Comparison of ENCODE assay signal across 12 cellular contexts in the genomic region with DNA sequence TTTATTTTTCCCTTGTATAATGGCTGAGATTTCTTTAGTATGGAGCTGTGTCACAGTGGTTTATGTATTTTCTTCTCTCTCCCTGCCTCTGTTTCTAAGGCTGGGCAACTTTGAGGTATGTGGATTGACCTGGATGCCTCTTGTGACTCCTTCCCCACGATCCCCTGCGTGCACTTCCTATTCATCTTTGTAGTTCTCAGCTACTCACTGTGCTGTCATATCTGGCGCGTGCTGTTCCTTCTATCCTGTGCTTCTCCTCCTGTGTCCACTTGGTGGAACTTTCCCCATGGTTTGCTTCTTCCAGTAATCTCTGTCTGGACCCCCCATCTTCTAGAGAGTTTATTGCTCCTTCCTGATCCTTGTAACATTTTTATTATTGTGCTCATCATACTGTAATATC.
DNase-seq lines count a peak whose midpoint lies in the region; ATAC-seq, FAIRE-seq and TF ChIP-seq lines count a peak whose summit lies in the region.
"Had no signal": no experiment of that assay in that cellular context is flagged by ENCODE, and none has a peak within 500 bp of the region (broad histone marks: within the 10 kb centered on the region; RNA-seq: fewer than 3 reads in every experiment).

No MANE protein-coding gene starts in this region.

- no peak overlapping the region for H2AFZ ChIP-seq in HepG2 (ENCODE audit: low read length)

- ATAC-seq in HepG2 (no peak), heart right ventricle (peak; percentile 32 to 73 (median 52)), upper lobe of right lung (peak; percentile 19)
- ATAC-seq: natural killer cell had no signal

- no peak for FAIRE-seq in HepG2 (lab: Jason Lieb, UNC)
- FAIRE-seq: endometrium had no signal

- H3K9ac ChIP-seq in liver (ENCODE audit: low read depth in 1 of 2, low read length in 2 of 2), result no peak overlapping the region
- H3K9ac ChIP-seq in HepG2 (ENCODE audit: insufficient read depth, low read depth, low read length), result no peak overlapping the region

- H3K4me3 ChIP-seq in liver (ENCODE audit: low read depth in 1 of 3, low read length in 3 of 3) (no peak overlapping the region), HepG2 (replicated peaks in 1 of 3; ENCODE audit: insufficient read depth in 1 of 3, low read depth in 2 of 3, low read length in 3 of 3) (no peak overlapping the region), heart right ventricle (no peak overlapping the region), upper lobe of right lung (no peak overlapping the region), tibial nerve (no peak overlapping the region)
- H3K4me3 ChIP-seq: Peyer's patch had no signal

- CTCF ChIA-PET in HepG2 (lab: Yijun Ruan, JAX; ENCODE audit: low intra/inter-chr PET ratio, low total read pairs), result no interaction called here

- TF ChIP-seq RAD21 in liver (IDR thresholded peaks at IDR 0.05), result peak in 1 of 2 donors; percentile 12
- no peak for TF ChIP-seq RAD21 in HepG2 (CRISPR knock-in tag; IDR thresholded peaks at IDR 0.05)

- H3K79me2 ChIP-seq in HepG2 (ENCODE audit: insufficient read depth, low read length), result peaks cover 13% of the 10 kb centered on the region

- H4K20me1 ChIP-seq in HepG2 (ENCODE audit: insufficient read depth, low read length), result no peaks in the 10 kb centered on the region; the same call in 1 of the 2 replicates

- in situ Hi-C loops in HepG2 (cut with HindIII; ENCODE audit: extremely low pct_ligation_motif_present, low pct_unique_long_range_greater_than_20kb), result no loop called here

- DNase-seq in HepG2 (ENCODE audit: low spot score) (no peak), heart right ventricle (no peak), upper lobe of right lung (no peak), COR-L47 (lab: John Stamatoyannopoulos, UW) (no peak), NCI-H1436 treated with DMSO at 0.1 percent for 48 hours (lab: John Stamatoyannopoulos, UW) (no peak), tibial nerve (ENCODE audit: low spot score in 2 of 2) (no peak)
- DNase-seq: KBM-7, natural killer cell, Peyer's patch had no signal

- H3K27ac ChIP-seq in liver (ENCODE audit: low read depth in 1 of 2, low read length in 2 of 2) (no peak overlapping the region), HepG2 (ENCODE audit: extremely low read length, insufficient read depth, low read length) (no peak overlapping the region), VCaP (peak overlapping the region; percentile 70), heart right ventricle (peak overlapping the region in 1 of 10 donors; percentile 21), upper lobe of right lung (no peak overlapping the region), tibial nerve (peak overlapping the region in 1 of 4 donors; percentile 13)
- H3K27ac ChIP-seq: Peyer's patch had no signal

- H3K4me1 ChIP-seq in liver (ENCODE audit: control insufficient read depth in 4 of 4, insufficient read depth in 4 of 4, low read length in 3 of 4), result peaks cover 0 to 17% (median 5%) of the 10 kb centered on the region in 4 donors
- H3K4me1 ChIP-seq in HepG2 (ENCODE audit: insufficient read depth, low read length), result peaks cover 32% of the 10 kb centered on the region
- H3K4me1 ChIP-seq in heart right ventricle, result peaks cover 25 to 100% (median 90%) of the 10 kb centered on the region in 9 donors
- peaks cover 44% of the 10 kb centered on the region for H3K4me1 ChIP-seq in upper lobe of right lung
- H3K4me1 ChIP-seq in tibial nerve, result peaks cover 0 to 63% (median 27%) of the 10 kb centered on the region in 4 donors

- no peak overlapping the region for H3K4me2 ChIP-seq in HepG2 (ENCODE audit: low read depth, low read length)

- no peaks in the 10 kb centered on the region for H3K9me3 ChIP-seq in liver (ENCODE audit: control insufficient read depth in 4 of 4, low read length in 3 of 4)
- H3K9me3 ChIP-seq in HepG2 (ENCODE audit: low read length), result no peaks in the 10 kb centered on the region
- no peaks in the 10 kb centered on the region for H3K9me3 ChIP-seq in heart right ventricle
- no peaks in the 10 kb centered on the region for H3K9me3 ChIP-seq in upper lobe of right lung
- no peaks in the 10 kb centered on the region for H3K9me3 ChIP-seq in tibial nerve
- H3K9me3 ChIP-seq: Peyer's patch had no signal

- TF ChIP-seq EP300 in HepG2 (IDR thresholded peaks at IDR 0.05; ENCODE audit: low read depth in 2 of 2, low read length in 2 of 2), result no peak
- no peak for TF ChIP-seq EP300 in HepG2 (CRISPR knock-in tag; IDR thresholded peaks at IDR 0.05; ENCODE audit: borderline replicate concordance)
- no peak for TF ChIP-seq EP300 in tibial nerve (IDR thresholded peaks at IDR 0.05)

- intact Hi-C loops in HepG2 (cut with micrococcal nuclease; ENCODE audit: unreplicated experiment) (no loop called here), heart right ventricle (cut with DNase I) (loop anchor here in 2 of 10 donors (10.0 kb wide), 2 partner anchors 93 to 357 kb away; a partner anchor contains a TSS), upper lobe of right lung (cut with DNase I) (no loop called here)

- H3K36me3 ChIP-seq in liver (ENCODE audit: control insufficient read depth in 4 of 4, insufficient read depth in 3 of 4, low read depth in 1 of 4, low read length in 3 of 4) (no peaks in the 10 kb centered on the region), HepG2 (replicated peaks in 1 of 2; ENCODE audit: control insufficient read depth in 1 of 2, insufficient read depth in 2 of 2, low read length in 2 of 2) (no peaks in the 10 kb centered on the region), heart right ventricle (no peaks in the 10 kb centered on the region), upper lobe of right lung (no peaks in the 10 kb centered on the region), tibial nerve (no peaks in the 10 kb centered on the region)
- H3K36me3 ChIP-seq: Peyer's patch had no signal

- H3K27me3 ChIP-seq in liver (ENCODE audit: control insufficient read depth in 4 of 4, insufficient read depth in 4 of 4, low read length in 3 of 4) (no peaks in the 10 kb centered on the region), HepG2 (ENCODE audit: control insufficient read depth in 1 of 2, insufficient read depth in 2 of 2, low read length in 2 of 2) (no peaks in the 10 kb centered on the region), heart right ventricle (no peaks in the 10 kb centered on the region), upper lobe of right lung (no peaks in the 10 kb centered on the region), tibial nerve (no peaks in the 10 kb centered on the region)
- H3K27me3 ChIP-seq: Peyer's patch had no signal

- no peak for TF ChIP-seq POLR2A in HepG2 (IDR thresholded peaks at IDR 0.05; ENCODE audit: insufficient read depth in 1 of 2, low read depth in 2 of 2, low read length in 2 of 2)
- no peak for TF ChIP-seq POLR2A in tibial nerve (IDR thresholded peaks at IDR 0.05)

- POLR2A ChIA-PET in HepG2 (lab: Yijun Ruan, JAX), result no interaction called here

- no TSS peak for BruUV-seq in HepG2 (replicated peaks; lab: Mats Ljungman, UMichigan)

- peak; percentile 16 for TF ChIP-seq CTCF in liver (IDR thresholded peaks at IDR 0.05; ENCODE audit: low read depth, low read length, missing input control)
- TF ChIP-seq CTCF in HepG2 (CRISPR knock-in tag; IDR thresholded peaks at IDR 0.05), result no peak
- TF ChIP-seq CTCF in VCaP (conservative IDR thresholded peaks at IDR 0.05), result peak; percentile 55
- TF ChIP-seq CTCF in heart right ventricle (IDR thresholded peaks at IDR 0.05), result no peak
- no peak for TF ChIP-seq CTCF in upper lobe of right lung (IDR thresholded peaks at IDR 0.05)
- peak in 1 of 5 experiments; percentile 17 for TF ChIP-seq CTCF in tibial nerve (IDR thresholded peaks at IDR 0.05)

- 69% methylated on average over 4 of the region's 4 CpGs for WGBS in liver
- WGBS in HepG2 (ENCODE audit: low lambda C conversion rate), result 84% methylated on average over 4 of the region's 4 CpGs
- 36 to 54% methylated on average over 4 of the region's 4 CpGs for whole genome bisulfite sequencing in heart right ventricle, 2 donors
- 28 to 56% methylated on average over 4 of the region's 4 CpGs for WGBS in tibial nerve, 2 donors

TF ChIP-seq in liver, 16 proteins besides CTCF, POLR2A, EP300 and RAD21:
- no peak for TF ChIP-seq TAF1 (conservative IDR thresholded peaks at IDR 0.05)
- TF ChIP-seq, protein P1, sequence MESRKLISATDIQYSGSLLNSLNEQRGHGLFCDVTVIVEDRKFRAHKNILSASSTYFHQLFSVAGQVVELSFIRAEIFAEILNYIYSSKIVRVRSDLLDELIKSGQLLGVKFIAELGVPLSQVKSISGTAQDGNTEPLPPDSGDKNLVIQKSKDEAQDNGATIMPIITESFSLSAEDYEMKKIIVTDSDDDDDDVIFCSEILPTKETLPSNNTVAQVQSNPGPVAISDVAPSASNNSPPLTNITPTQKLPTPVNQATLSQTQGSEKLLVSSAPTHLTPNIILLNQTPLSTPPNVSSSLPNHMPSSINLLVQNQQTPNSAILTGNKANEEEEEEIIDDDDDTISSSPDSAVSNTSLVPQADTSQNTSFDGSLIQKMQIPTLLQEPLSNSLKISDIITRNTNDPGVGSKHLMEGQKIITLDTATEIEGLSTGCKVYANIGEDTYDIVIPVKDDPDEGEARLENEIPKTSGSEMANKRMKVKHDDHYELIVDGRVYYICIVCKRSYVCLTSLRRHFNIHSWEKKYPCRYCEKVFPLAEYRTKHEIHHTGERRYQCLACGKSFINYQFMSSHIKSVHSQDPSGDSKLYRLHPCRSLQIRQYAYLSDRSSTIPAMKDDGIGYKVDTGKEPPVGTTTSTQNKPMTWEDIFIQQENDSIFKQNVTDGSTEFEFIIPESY (IDR thresholded peaks at IDR 0.05), result no peak
- TF ChIP-seq JUND (IDR thresholded peaks at IDR 0.05), result no peak
- TF ChIP-seq FOXA2 (IDR thresholded peaks at IDR 0.05), result no peak
- TF ChIP-seq FOXA1 (IDR thresholded peaks at IDR 0.05), result no peak
- TF ChIP-seq GABPA (IDR thresholded peaks at IDR 0.05 in 1 of 2, conservative IDR thresholded peaks at IDR 0.05 in 1 of 2), result no peak

TF ChIP-seq in HepG2, 621 proteins besides CTCF, POLR2A, EP300 and RAD21:
- no peak for TF ChIP-seq HHEX (CRISPR knock-in tag; IDR thresholded peaks at IDR 0.05)
- no peak for TF ChIP-seq EZH2 (conservative IDR thresholded peaks at IDR 0.05; ENCODE audit: low read depth, low read length)
- no peak for TF ChIP-seq ZNF572 (CRISPR knock-in tag; IDR thresholded peaks at IDR 0.05)

Comparison
In these comparisons a context has a peak if more than half of its experiments do, and no peak if none do; other contexts are left out.
1. CTCF ChIP-seq: peak in liver (single experiment) and VCaP (single experiment); none in HepG2 (single experiment), heart right ventricle (0 of 9) and upper lobe of right lung (single experiment).